8 cellular contexts compared by ENCODE assay signal in genomic region chr2:64141711-64142405, GRCh38. TPM values are rescaled to one million over a fixed set of nuclear protein-coding genes. Genes with fewer than 3 reads are reported as not detected.
DNase-seq lines count a peak whose midpoint lies in the region; ATAC-seq and TF ChIP-seq lines count a peak whose summit lies in the region.

No MANE protein-coding gene starts in this region.

- ATAC-seq in HG02571 (IDR thresholded peaks at IDR 0.05; ENCODE audit: unreplicated experiment) (no peak), HG02973 (IDR thresholded peaks at IDR 0.05; ENCODE audit: unreplicated experiment) (no peak)

- 6 to 14% methylated on average over 2 of the region's 2 CpGs for WGBS in esophagus, 2 donors
- 16% methylated on average over 2 of the region's 2 CpGs for WGBS in prostate gland

- CTCF ChIA-PET in PC-9 (lab: Charles Lee), result interaction anchor here (0.6 kb wide), 2 partner anchors 110 to 381 kb away, joined by 3 to 6 read pairs; no protein-coding TSS in a partner anchor

- peak overlapping the region; percentile 73 for H3K4me2 ChIP-seq in PC-9

- no peaks in the 10 kb centered on the region for H3K27me3 ChIP-seq in PC-9 (ENCODE audit: insufficient read depth, low read depth)
- H3K27me3 ChIP-seq in esophagus (ENCODE audit: control insufficient read depth in 1 of 2, insufficient read depth in 2 of 2, low read length in 2 of 2), result no peaks in the 10 kb centered on the region
- no peaks in the 10 kb centered on the region for H3K27me3 ChIP-seq in prostate gland (replicated peaks; ENCODE audit: insufficient read depth)

- H3K27ac ChIP-seq in PC-9 (0 out of 2 replicates have a peak overlapping the region, but pooled peaks have one; percentile 10), esophagus (ENCODE audit: low read depth in 2 of 2, low read length in 1 of 2) (peak overlapping the region; percentile 25 to 64), prostate gland (peak overlapping the region; percentile 97)

- H3K79me2 ChIP-seq in PC-9 (ENCODE audit: low read depth), result peaks cover 54% of the 10 kb centered on the region

- DNase-seq in ELR (ENCODE audit: low read depth), result peak; percentile 28
- DNase-seq in PC-9, result no peak
- DNase-seq in prostate gland (ENCODE audit: low spot score), result peak; percentile 20
- no peak for DNase-seq in Kasumi-1 (lab: John Stamatoyannopoulos, UW)
- DNase-seq in NCI-H774 (lab: John Stamatoyannopoulos, UW), result no peak

- no TSS peak for BruUV-seq in PC-9 (replicated peaks; lab: Mats Ljungman, UMichigan)

- H3K9me3 ChIP-seq in PC-9 (ENCODE audit: insufficient read depth, low read depth), result no peaks in the 10 kb centered on the region
- no peaks in the 10 kb centered on the region for H3K9me3 ChIP-seq in esophagus (ENCODE audit: control insufficient read depth in 2 of 2, insufficient read depth in 1 of 2, low read depth in 1 of 2, low read length in 1 of 2)
- no peaks in the 10 kb centered on the region for H3K9me3 ChIP-seq in prostate gland

- no peaks in the 10 kb centered on the region for H3K36me3 ChIP-seq in PC-9 (ENCODE audit: low read depth)
- no peaks in the 10 kb centered on the region for H3K36me3 ChIP-seq in esophagus (ENCODE audit: control insufficient read depth in 2 of 2, insufficient read depth in 2 of 2, low read length in 1 of 2)
- H3K36me3 ChIP-seq in prostate gland, result no peaks in the 10 kb centered on the region

- H3K4me1 ChIP-seq in PC-9 (replicated peaks; ENCODE audit: insufficient read depth) (peaks cover 52% of the 10 kb centered on the region), esophagus (ENCODE audit: control insufficient read depth in 2 of 2, insufficient read depth in 2 of 2, low read length in 1 of 2) (peaks cover 0 to 2% of the 10 kb centered on the region in 2 donors), prostate gland (replicated peaks) (peaks cover 6% of the 10 kb centered on the region)

- H2AFZ ChIP-seq in PC-9, result peak overlapping the region; percentile 45; the same call in 1 of the 2 replicates

- TF ChIP-seq CTCF in PC-9 (conservative IDR thresholded peaks at IDR 0.05), result no peak
- no peak for TF ChIP-seq CTCF in prostate gland (IDR thresholded peaks at IDR 0.05)

- H3F3A ChIP-seq in PC-9 (ENCODE audit: insufficient read depth, low read depth), result no peaks in the 10 kb centered on the region

- POLR2A ChIA-PET in PC-9 (lab: Charles Lee; ENCODE audit: unreplicated experiment), result interaction anchor here (0.6 to 0.7 kb wide), 3 partner anchors 81 to 512 kb away, joined by 4 to 16 read pairs (median 6); partner anchors contain the start of gene SERTAD2

- H3K4me3 ChIP-seq in PC-9 (peak overlapping the region; percentile 80), esophagus (ENCODE audit: low read depth in 1 of 2, low read length in 2 of 2) (peak overlapping the region in 1 of 2 donors; percentile 52), prostate gland (peak overlapping the region; percentile 99 to 100)

- H4K20me1 ChIP-seq in PC-9 (ENCODE audit: insufficient read depth), result no peaks in the 10 kb centered on the region

- H3K9me2 ChIP-seq in PC-9 (ENCODE audit: insufficient read depth), result 0 out of 2 replicates have a peak, but pooled peaks cover 3% of the 10 kb centered on the region

- TF ChIP-seq POLR2A in prostate gland (IDR thresholded peaks at IDR 0.05), result no peak

- intact Hi-C loops in PC-9 (cut with micrococcal nuclease; ENCODE audit: unreplicated experiment) (loop anchor here (5.0 to 10.0 kb wide), 4 partner anchors 170 to 735 kb away; no protein-coding TSS in a partner anchor), prostate gland (cut with DNase I) (loop anchor here (5.0 to 10.0 kb wide), 2 partner anchors 90 to 173 kb away; no protein-coding TSS in a partner anchor)

RNA-seq across cellular contexts. Expression of gene PELI1, which starts 2.4 kb away (rescaled TPM):
- 32.6 and 33.1 TPM in 2 replicates for total RNA-seq in PC-9 (2021)
- polyA plus RNA-seq in esophagus, result 10 to 100 TPM; 31.7 to 51.9 TPM
- total RNA-seq in prostate gland, result 10 to 100 TPM; 16.9 to 32.9 TPM

Comparison
In these comparisons a context has a peak if more than half of its experiments do, and no peak if none do; other contexts are left out.
1. DNase-seq: peak in ELR (single experiment) and prostate gland (single experiment); none in PC-9 (0 of 2), Kasumi-1 (0 of 2) and NCI-H774 (single experiment).
2. H3K27ac ChIP-seq: peak in every context shown above with its lines; median percentile 97 in prostate gland; 44 in esophagus; 10 in PC-9.